Comparison of ENCODE assay signal across 30 cellular contexts in genomic region chr1:71019248-71019647, GRCh38. TPM values are rescaled to one million over a fixed set of nuclear protein-coding genes. Genes with fewer than 3 reads are reported as not detected.
DNase-seq lines count a peak whose midpoint lies in the region; TF ChIP-seq lines count a peak whose summit lies in the region.
"Had no signal": no experiment of that assay in that cellular context is flagged by ENCODE, and none has a peak within 500 bp of the region (broad histone marks: within the 10 kb centered on the region; RNA-seq: fewer than 3 reads in every experiment).

No MANE protein-coding gene starts in this region.

- H3K4me3 ChIP-seq in cardiac muscle cell (no peak overlapping the region), right atrium auricular region (no peak overlapping the region), uterus (no peak overlapping the region), vagina (no peak overlapping the region)
- H3K4me3 ChIP-seq: HAP-1, Peyer's patch, SJSA1, upper lobe of right lung had no signal

- TF ChIP-seq POLR2A in uterus (IDR thresholded peaks at IDR 0.05): no peak
- TF ChIP-seq POLR2A in vagina (IDR thresholded peaks at IDR 0.05): no peak

- DNase-seq in cardiac muscle cell (ENCODE audit: low read depth in 1 of 2, low spot score in 1 of 2): peak in 1 of 2 donors; percentile 91
- no peak for DNase-seq in right atrium auricular region (ENCODE audit: low spot score)
- peak; percentile 21 for DNase-seq in epidermal melanocyte (ENCODE audit: insufficient read length, low spot score)
- peak; percentile 52 for DNase-seq in left kidney (ENCODE audit: low read depth, low spot score)
- no peak for DNase-seq in uterus
- no peak for DNase-seq in stimulated activated CD4-positive, alpha-beta T cell treated with anti-CD3 and anti-CD28 coated beads, Interleukin-4, amount 100 ng/mL, for 1 hour
- no peak for DNase-seq in NCI-H226
- DNase-seq in vagina (ENCODE audit: extremely low spot score in 2 of 2): no peak
- DNase-seq: activated CD4-positive, alpha-beta memory T cell treated with anti-CD3 and anti-CD28 coated beads for 36 hours; activated CD4-positive, CD25-positive, alpha-beta regulatory T cell treated with anti-CD3 and anti-CD28 coated beads, Interleukin-2, amount 50 U/mL, for 72 hours; activated CD8-positive, alpha-beta memory T cell treated with anti-CD3 and anti-CD28 coated beads, Interleukin-2, amount 50 U/mL, for 48 hours; activated naive CD4-positive, alpha-beta T cell treated with anti-CD3 and anti-CD28 coated beads, Interleukin-2, amount 50 U/mL, for 16 hours; amniotic stem cell; brain microvascular endothelial cell; COR-L47; DMS53; effector CD4-positive, alpha-beta T cell; natural killer cell; NCI-H1092; NCI-H2029 treated with DMSO at 0.1 percent for 48 hours; Peyer's patch; stimulated activated CD4-positive, alpha-beta T cell treated with anti-CD3 and anti-CD28 coated beads, Interleukin-2, amount 100 ng/mL, for 48 hours; T-helper 2 cell; upper lobe of right lung had no signal

- TF ChIP-seq CTCF in cardiac muscle cell (IDR thresholded peaks at IDR 0.05; ENCODE audit: low read depth, low read length): no peak
- TF ChIP-seq CTCF in right atrium auricular region (IDR thresholded peaks at IDR 0.05): no peak
- TF ChIP-seq CTCF in uterus (IDR thresholded peaks at IDR 0.05): no peak
- no peak for TF ChIP-seq CTCF in vagina (IDR thresholded peaks at IDR 0.05)

- H3K4me1 ChIP-seq in cardiac muscle cell (ENCODE audit: low read depth) (peaks cover 26% of the 10 kb centered on the region), right atrium auricular region (no peaks in the 10 kb centered on the region), uterus (peaks cover 0 to 5% of the 10 kb centered on the region in 2 donors), vagina (no peaks in the 10 kb centered on the region)
- H3K4me1 ChIP-seq: HAP-1, Peyer's patch, upper lobe of right lung had no signal

- intact Hi-C loops in uterus (cut with DNase I; ENCODE audit: low total_unique reads): no loop called here
- intact Hi-C loops in vagina (cut with DNase I): no loop called here

- no peaks in the 10 kb centered on the region for H3K36me3 ChIP-seq in cardiac muscle cell
- H3K36me3 ChIP-seq in right atrium auricular region: no peaks in the 10 kb centered on the region
- H3K36me3 ChIP-seq in uterus: no peaks in the 10 kb centered on the region
- no peaks in the 10 kb centered on the region for H3K36me3 ChIP-seq in vagina
- H3K36me3 ChIP-seq: brain microvascular endothelial cell, HAP-1, Peyer's patch, SJSA1, upper lobe of right lung had no signal

- H3K27ac ChIP-seq in cardiac muscle cell (peak overlapping the region; percentile 36), right atrium auricular region (no peak overlapping the region), uterus (peak overlapping the region; percentile 26 to 54), vagina (no peak overlapping the region)
- H3K27ac ChIP-seq: brain microvascular endothelial cell, epithelial cell of prostate, Peyer's patch, SJSA1, upper lobe of right lung had no signal

- H3K9me3 ChIP-seq in cardiac muscle cell (ENCODE audit: low read depth) (no peaks in the 10 kb centered on the region), right atrium auricular region (no peaks in the 10 kb centered on the region), uterus (no peaks in the 10 kb centered on the region), vagina (no peaks in the 10 kb centered on the region)
- H3K9me3 ChIP-seq: HAP-1, Peyer's patch, SJSA1, upper lobe of right lung had no signal

- peaks cover 5% of the 10 kb centered on the region for H3K27me3 ChIP-seq in cardiac muscle cell
- H3K27me3 ChIP-seq in right atrium auricular region: no peaks in the 10 kb centered on the region
- no peaks in the 10 kb centered on the region for H3K27me3 ChIP-seq in uterus
- no peaks in the 10 kb centered on the region for H3K27me3 ChIP-seq in vagina
- H3K27me3 ChIP-seq: brain microvascular endothelial cell, Peyer's patch, SJSA1, upper lobe of right lung had no signal

RNA-seq across cellular contexts. Expression of gene PTGER3, which starts 28.4 kb away (rescaled TPM):
- 4.2 and 4.4 TPM in 2 replicates for total RNA-seq in cardiac muscle cell
- polyA plus RNA-seq in cardiac muscle cell: 1.5 and 2.6 TPM in 2 replicates
- total RNA-seq in right atrium auricular region: 1 to 10 TPM in 1 of 2 donors, under 1 TPM in 1; 0.52 to 4.6 TPM
- 100 to 1,000 TPM in 3 of 4 donors, 10 to 100 TPM in 1; 51.1 to 217 (median 119) TPM for total RNA-seq in uterus
- total RNA-seq in vagina: 17.7 TPM
- total RNA-seq: activated CD4-positive, alpha-beta memory T cell treated with anti-CD3 and anti-CD28 coated beads for 36 hours; activated T-helper 17 cell treated with anti-CD3 and anti-CD28 coated beads, Interleukin-2, amount 50 U/mL, for 72 hours; osteoblast had no signal
- polyA plus RNA-seq: IgD-negative memory B cell had no signal

Comparison
In these comparisons a context has a peak if more than half of its experiments do, and no peak if none do; other contexts are left out.
1. H3K27ac ChIP-seq: peak in cardiac muscle cell (single experiment) and uterus (2 of 2); none in right atrium auricular region (0 of 2) and vagina (single experiment).
2. DNase-seq: peak in epidermal melanocyte (single experiment) and left kidney (single experiment); none in right atrium auricular region (single experiment), uterus (0 of 2), stimulated activated CD4-positive, alpha-beta T cell treated with anti-CD3 and anti-CD28 coated beads, Interleukin-4, amount 100 ng/mL, for 1 hour (single experiment), NCI-H226 (single experiment) and vagina (0 of 2).